20 cellular contexts compared by ENCODE assay signal in genomic region chr10:30831401-30831800, GRCh38.
"Had no signal": no experiment of that assay in that cellular context is flagged by ENCODE, and none has a peak within 500 bp of the region (broad histone marks: within the 10 kb centered on the region; RNA-seq: fewer than 3 reads in every experiment).

No MANE protein-coding gene starts in this region.

- H3K4me3 Mint-ChIP-seq: naive thymus-derived CD4-positive, alpha-beta T cell; T-helper 17 cell had no signal

- H3K27ac Mint-ChIP-seq: naive thymus-derived CD4-positive, alpha-beta T cell; T-helper 17 cell had no signal

- H3K4me1 ChIP-seq: parathyroid adenoma had no signal

- H3K36me3 Mint-ChIP-seq: naive thymus-derived CD4-positive, alpha-beta T cell had no signal

- H3K27ac ChIP-seq: ascending aorta, esophagus muscularis mucosa, parathyroid adenoma, thyroid gland, WERI-Rb-1 had no signal

- ATAC-seq: naive thymus-derived CD4-positive, alpha-beta T cell; T-helper 17 cell had no signal

- H3K4me3 ChIP-seq: ascending aorta, esophagus muscularis mucosa, thyroid gland had no signal

- H3K27me3 ChIP-seq: ascending aorta, esophagus muscularis mucosa, thyroid gland had no signal

- H3K36me3 ChIP-seq: ascending aorta, esophagus muscularis mucosa, thyroid gland, WERI-Rb-1 had no signal

- DNase-seq: activated CD4-positive, alpha-beta T cell treated with anti-CD3 and anti-CD28 coated beads for 1 hour; activated CD8-positive, alpha-beta memory T cell treated with anti-CD3 and anti-CD28 coated beads for 24 hours; activated CD8-positive, alpha-beta memory T cell treated with anti-CD3 and anti-CD28 coated beads, Interleukin-2, amount 50 U/mL, for 48 hours; activated effector memory CD4-positive, alpha-beta T cell treated with Interleukin-2 at 50 U/mL for 16 hours; activated naive CD4-positive, alpha-beta T cell treated with anti-CD3 and anti-CD28 coated beads, Interleukin-2, amount 50 U/mL, for 16 hours; activated T-cell treated with anti-CD3 and anti-CD28 coated beads, Interleukin-2, amount 50 U/mL, for 48 hours; cerebellar nuclear complex; effector CD8-positive, alpha-beta T cell; mesenchymal stem cell; naive thymus-derived CD4-positive, alpha-beta T cell; stimulated activated CD4-positive, alpha-beta T cell treated with anti-CD3 and anti-CD28 coated beads, Interleukin-12 subunit alpha, Interleukin-12 subunit beta, amount 100 ng/mL, for 4 hours; stimulated activated CD4-positive, alpha-beta T cell treated with anti-CD3 and anti-CD28 coated beads, Interleukin-1b, Interleukin-23, amount 100 ng/mL, for 48 hours; stimulated activated CD8-positive, alpha-beta memory T cell treated with anti-CD3 and anti-CD28 coated beads, Interleukin-4, amount 100 ng/mL, for 48 hours; stimulated activated naive CD4-positive, alpha-beta T cell treated with Interleukin-2 at 50 U/mL for 16 hours; T-helper 17 cell; thyroid gland; WERI-Rb-1 had no signal

- H3K9me3 ChIP-seq: ascending aorta, esophagus muscularis mucosa, thyroid gland had no signal
